ENCODE assay signal across 24 cellular contexts in the genomic region with DNA sequence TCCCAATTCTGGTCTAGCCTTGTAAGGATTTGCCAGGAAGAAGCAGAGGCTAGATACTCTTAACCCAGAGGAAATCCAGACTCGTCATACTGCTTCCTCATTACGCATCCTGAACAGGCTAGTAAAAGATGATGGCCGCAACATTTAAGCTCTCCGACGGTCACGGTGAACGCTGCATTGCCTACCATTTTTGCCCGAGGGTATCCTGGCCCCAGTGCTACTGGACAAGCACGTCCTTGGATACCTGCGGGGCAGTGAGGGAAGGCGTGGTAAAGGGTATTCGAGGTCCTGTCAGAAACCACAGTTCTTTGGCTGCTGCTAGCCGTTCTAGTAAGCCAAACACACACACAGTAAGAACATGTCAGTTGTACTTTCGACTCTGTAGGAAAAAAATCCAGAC. TPM values are rescaled to one million over a fixed set of nuclear protein-coding genes. Genes with fewer than 3 reads are reported as not detected.
DNase-seq lines count a peak whose midpoint lies in the region; ATAC-seq and TF ChIP-seq lines count a peak whose summit lies in the region.
"Had no signal": no experiment of that assay in that cellular context is flagged by ENCODE, and none has a peak within 500 bp of the region (broad histone marks: within the 10 kb centered on the region; RNA-seq: fewer than 3 reads in every experiment).

No MANE protein-coding gene starts in this region.

- no peak overlapping the region for H3K23ac ChIP-seq in H9 (ENCODE audit: insufficient read length, low read depth, low read length)

- H3K27ac Mint-ChIP-seq in H9 (no peak overlapping the region; a peak in 1 of 7 replicates), endothelial cell (ENCODE audit: unreplicated experiment) (no peak overlapping the region), endodermal cell (no peak overlapping the region)
- H3K27ac Mint-ChIP-seq: B cell; CD4-positive, alpha-beta T cell had no signal

- no peaks in the 10 kb centered on the region for H3K23me2 ChIP-seq in H9 (ENCODE audit: insufficient read length, low read depth, low read length, poor library complexity, severe bottlenecking)

- TF ChIP-seq CTCF in AG04450 (IDR thresholded peaks at IDR 0.05; ENCODE audit: low read depth, low read length): no peak
- TF ChIP-seq CTCF in H9 (conservative IDR thresholded peaks at IDR 0.05): no peak
- TF ChIP-seq CTCF in OCI-LY7 (conservative IDR thresholded peaks at IDR 0.05; ENCODE audit: low read length): no peak
- no peak for TF ChIP-seq CTCF in endothelial cell (IDR thresholded peaks at IDR 0.05; ENCODE audit: unreplicated experiment)
- TF ChIP-seq CTCF in endodermal cell (conservative IDR thresholded peaks at IDR 0.05): no peak

- H3K4me3 Mint-ChIP-seq in H9: no peak overlapping the region; a peak in 1 of 5 replicates
- peak overlapping the region; percentile 74 for H3K4me3 Mint-ChIP-seq in endothelial cell (ENCODE audit: unreplicated experiment)
- H3K4me3 Mint-ChIP-seq in endodermal cell: no peak overlapping the region
- H3K4me3 Mint-ChIP-seq: B cell; CD4-positive, alpha-beta T cell; CD8-positive, alpha-beta memory T cell had no signal

- H3K9me3 Mint-ChIP-seq in H9 (no peaks in the 10 kb centered on the region), endothelial cell (ENCODE audit: unreplicated experiment) (no peaks in the 10 kb centered on the region), endodermal cell (peaks cover 4% of the 10 kb centered on the region)
- H3K9me3 Mint-ChIP-seq: CD4-positive, alpha-beta T cell; CD8-positive, alpha-beta memory T cell had no signal

- no peak overlapping the region for H4K91ac ChIP-seq in H9 (ENCODE audit: insufficient read length, low read depth, low read length)

- H3K4me1 ChIP-seq in H9 (ENCODE audit: insufficient read depth, low read length): no peaks in the 10 kb centered on the region
- peaks cover 8% of the 10 kb centered on the region for H3K4me1 ChIP-seq in OCI-LY7 (ENCODE audit: insufficient read depth, low read length, poor library complexity, severe bottlenecking)
- no peaks in the 10 kb centered on the region for H3K4me1 ChIP-seq in endodermal cell (ENCODE audit: control insufficient read depth, insufficient read depth, low read length)
- H3K4me1 ChIP-seq: A549 had no signal

- no peak overlapping the region for H2AK5ac ChIP-seq in H9 (ENCODE audit: insufficient read length, low read length)

- no peak overlapping the region for H3T11ph ChIP-seq in H9 (ENCODE audit: low read length)

- H3K4me3 ChIP-seq in AG04450 (ENCODE audit: low read depth, low read length) (no peak overlapping the region), OCI-LY7 (ENCODE audit: low read depth, low read length, poor library complexity, severe bottlenecking) (no peak overlapping the region), endodermal cell (ENCODE audit: low read length) (no peak overlapping the region)
- H3K4me3 ChIP-seq: A549; BLaER1 treated with 17β-estradiol and CSF1 and Interleukin-3, amounts not matched to agents 10 nM and 100 nM; GM12878 had no signal

- H3K4me2 ChIP-seq in H9 (ENCODE audit: insufficient read depth, insufficient read length, low read length): no peak overlapping the region
- no peak overlapping the region for H3K4me2 ChIP-seq in OCI-LY7 (ENCODE audit: low read length)
- H3K4me2 ChIP-seq: A549; BLaER1 treated with 17β-estradiol and CSF1 and Interleukin-3, amounts not matched to agents 10 nM and 100 nM had no signal

- peaks cover 2% of the 10 kb centered on the region; the same call in 1 of the 2 replicates for H3K79me2 ChIP-seq in H9 (ENCODE audit: insufficient read depth, low read length)
- H3K79me2 ChIP-seq in OCI-LY7 (ENCODE audit: insufficient read depth, low read depth, low read length): peaks cover 12% of the 10 kb centered on the region; the same call in 1 of the 2 replicates

- H3K18ac ChIP-seq in H9 (ENCODE audit: insufficient read length, low read depth, low read length): no peak overlapping the region

- H3K9ac ChIP-seq in H9 (ENCODE audit: extremely low read depth, insufficient read length, low read length) (no peak overlapping the region), endodermal cell (ENCODE audit: extremely low read depth, low read length, poor library complexity, severe bottlenecking) (no peak overlapping the region)
- H3K9ac ChIP-seq: BLaER1 treated with 17β-estradiol and CSF1 and Interleukin-3, amounts not matched to agents 10 nM and 100 nM had no signal

- no peaks in the 10 kb centered on the region for H3K27me3 Mint-ChIP-seq in H9 (ENCODE audit: low read depth)
- H3K27me3 Mint-ChIP-seq in endothelial cell (ENCODE audit: unreplicated experiment): peaks cover 2% of the 10 kb centered on the region
- no peaks in the 10 kb centered on the region for H3K27me3 Mint-ChIP-seq in endodermal cell (ENCODE audit: insufficient read depth)
- H3K27me3 Mint-ChIP-seq: B cell; CD4-positive, alpha-beta T cell; CD8-positive, alpha-beta memory T cell had no signal

- H3K14ac ChIP-seq in H9 (ENCODE audit: insufficient read depth, low read length): no peak overlapping the region

- no peak overlapping the region for H2BK20ac ChIP-seq in H9 (ENCODE audit: low read depth, low read length, poor library complexity, severe bottlenecking)

- peaks cover 34 to 51% (median 50%) of the 10 kb centered on the region in 3 experiments; a peak in 6 of 7 replicates for H3K36me3 Mint-ChIP-seq in H9 (ENCODE audit: insufficient read depth in 1 of 3, low read depth in 3 of 3)
- H3K36me3 Mint-ChIP-seq in endothelial cell (ENCODE audit: low read depth, unreplicated experiment): peaks cover 27% of the 10 kb centered on the region
- peaks cover 74% of the 10 kb centered on the region for H3K36me3 Mint-ChIP-seq in endodermal cell (ENCODE audit: low read depth)

- H2AFZ ChIP-seq in H9 (ENCODE audit: low read length): no peak overlapping the region
- H2AFZ ChIP-seq in OCI-LY7 (ENCODE audit: low read length): no peak overlapping the region

- 0 out of 2 replicates have a peak overlapping the region, but pooled peaks have one; percentile 52 for H2BK15ac ChIP-seq in H9 (ENCODE audit: low read depth, low read length)

- H3K36me3 ChIP-seq in OCI-LY7 (ENCODE audit: insufficient read depth, low read length) (peaks cover 95% of the 10 kb centered on the region), endodermal cell (ENCODE audit: control insufficient read depth, insufficient read depth, low read length) (peaks cover 76% of the 10 kb centered on the region)

- no peaks in the 10 kb centered on the region for H3K27me3 ChIP-seq in AG04450 (ENCODE audit: control insufficient read depth, insufficient read depth, low read length)
- H3K27me3 ChIP-seq in H9 (ENCODE audit: insufficient read depth, low read length): no peaks in the 10 kb centered on the region
- H3K27me3 ChIP-seq in endodermal cell (ENCODE audit: control insufficient read depth, insufficient read depth, low read length, poor library complexity, severe bottlenecking): no peaks in the 10 kb centered on the region
- H3K27me3 ChIP-seq: BLaER1 treated with 17β-estradiol and CSF1 and Interleukin-3, amounts not matched to agents 10 nM and 100 nM had no signal

- intact Hi-C loops in OCI-LY7 (cut with micrococcal nuclease; ENCODE audit: unreplicated experiment) (no loop called here), Right ventricle myocardium inferior (cut with DNase I) (no loop called here)

- no peak overlapping the region for H4K5ac ChIP-seq in H9 (ENCODE audit: insufficient read length, low read depth, low read length)

- WGBS in H9 (ENCODE audit: extremely low coverage, insufficient read length, low lambda C conversion rate): no CpG with 5 or more reads among the region's 14 CpGs
- whole genome bisulfite sequencing in endodermal cell (ENCODE audit: insufficient coverage in 1 of 2, insufficient read length in 1 of 2), 2 experiments: 91 to 94% methylated on average over 14 of the region's 14 CpGs

- peaks cover 3% of the 10 kb centered on the region for H3K79me1 ChIP-seq in H9 (ENCODE audit: insufficient read depth, low read depth, low read length, poor library complexity, severe bottlenecking)

- no peak overlapping the region for H2BK12ac ChIP-seq in H9 (ENCODE audit: insufficient read length, low read depth, low read length)

- TSS peak; percentile 15 for BruUV-seq in OCI-LY7 (replicated peaks; lab: Mats Ljungman, UMichigan)

- H2BK120ac ChIP-seq in H9 (ENCODE audit: low read depth, low read length, poor library complexity, severe bottlenecking): no peak overlapping the region

- H3K27ac ChIP-seq in AG04450 (ENCODE audit: low read depth, low read length): peak overlapping the region; percentile 2
- H3K27ac ChIP-seq in H9 (ENCODE audit: insufficient read length, low read depth, low read length): no peak overlapping the region
- no peak overlapping the region for H3K27ac ChIP-seq in OCI-LY7 (ENCODE audit: low read depth, low read length, poor library complexity, severe bottlenecking)
- H3K27ac ChIP-seq in endodermal cell (ENCODE audit: low read depth, low read length): no peak overlapping the region
- H3K27ac ChIP-seq: 22Rv1; A549; BLaER1 treated with 17β-estradiol and CSF1 and Interleukin-3, amounts not matched to agents 10 nM and 100 nM; C4-2B had no signal

- POLR2A ChIA-PET in AG04450 (lab: Yijun Ruan, JAX) (no interaction called here), OCI-LY7 (lab: Charles Lee) (no interaction called here)

- no peaks in the 10 kb centered on the region for H4K20me1 ChIP-seq in H9 (ENCODE audit: control insufficient read depth, insufficient read depth, insufficient read length)
- no peaks in the 10 kb centered on the region for H4K20me1 ChIP-seq in OCI-LY7 (ENCODE audit: insufficient read depth, low read length)

- CTCF ChIA-PET in AG04450 (lab: Charles Lee) (no interaction called here), OCI-LY7 (lab: Charles Lee; ENCODE audit: unreplicated experiment) (no interaction called here)

- ATAC-seq in Right ventricle myocardium inferior (no peak), HG03460 (IDR thresholded peaks at IDR 0.05; ENCODE audit: unreplicated experiment) (no peak)
- ATAC-seq: GM12878 had no signal

- H3K9me3 ChIP-seq in AG04450 (ENCODE audit: control insufficient read depth, insufficient read depth, low read length) (no peaks in the 10 kb centered on the region), H9 (ENCODE audit: control insufficient read depth, low read depth, low read length) (no peaks in the 10 kb centered on the region), OCI-LY7 (ENCODE audit: low read length) (no peaks in the 10 kb centered on the region), endodermal cell (ENCODE audit: control insufficient read depth, low read length) (peaks cover 17% of the 10 kb centered on the region)
- H3K9me3 ChIP-seq: A549; BLaER1 treated with 17β-estradiol and CSF1 and Interleukin-3, amounts not matched to agents 10 nM and 100 nM had no signal

- no peak overlapping the region for H4K8ac ChIP-seq in H9 (replicated peaks; ENCODE audit: insufficient read length, low read depth, low read length)

- no peaks in the 10 kb centered on the region for H3K4me1 Mint-ChIP-seq in H9
- H3K4me1 Mint-ChIP-seq in endothelial cell (ENCODE audit: unreplicated experiment): no peaks in the 10 kb centered on the region
- H3K4me1 Mint-ChIP-seq in endodermal cell: peaks cover 7% of the 10 kb centered on the region

- no peaks in the 10 kb centered on the region for H3K9me2 ChIP-seq in OCI-LY7 (ENCODE audit: insufficient read depth, low read length)

- no peak overlapping the region for H2BK5ac ChIP-seq in H9 (ENCODE audit: insufficient read length, low read length)

- DNase-seq in AG04450 (ENCODE audit: low read depth, low spot score) (no peak), H9 (no peak), OCI-LY7 (ENCODE audit: low spot score) (no peak), endothelial cell (ENCODE audit: low spot score) (no peak), endodermal cell (no peak), Right ventricle myocardium inferior (ENCODE audit: missing footprints) (no peak), mucosa of gallbladder (ENCODE audit: low spot score) (no peak)
- DNase-seq: AML-193; CD4-positive, alpha-beta T cell; CD8-positive, alpha-beta memory T cell; COR-L47; DMS 273 treated with DMSO at 0.1 percent for 48 hours; DMS153; DMS79; DND-41; EL; GDM1 had no signal

- no peak overlapping the region for H3K56ac ChIP-seq in H9 (ENCODE audit: insufficient read length, low read depth, low read length)

- H3K4ac ChIP-seq in H9 (ENCODE audit: low read depth, low read length): no peak overlapping the region

RNA-seq across cellular contexts. Expression of a gene that starts 36.6 kb away (rescaled TPM):
- polyA plus RNA-seq in AG04450 (2011; rRNA removed): 16.1 and 16.9 TPM in 2 replicates
- 16.7 and 17.8 TPM in 2 replicates for polyA minus RNA-seq in AG04450 (2011; rRNA and poly(A)+ RNA removed)
- total RNA-seq in H9 (2021): 55.4 and 55.9 TPM in 2 replicates
- total RNA-seq in OCI-LY7 (2014; rRNA removed; shearing (Covaris generic)): 24.4 and 26.6 TPM in 2 replicates
- 41.3 and 41.5 TPM in 2 replicates for total RNA-seq in OCI-LY7 (2022)
- 24.9 TPM for total RNA-seq in endothelial cell (ENCODE audit: unreplicated experiment)
- 10 to 100 TPM; 51.5 to 59.6 TPM for total RNA-seq in endodermal cell
- 35.2 TPM for polyA plus RNA-seq in endodermal cell (2013, experiment 1 of 2)
- 29.9 TPM for polyA plus RNA-seq in endodermal cell (2013, experiment 2 of 2)
- total RNA-seq in Right ventricle myocardium inferior: 20.1 TPM
- total RNA-seq in mucosa of gallbladder: 26.1 TPM
